Comparison of ENCODE assay signal across 1 cellular context in the genomic region with DNA sequence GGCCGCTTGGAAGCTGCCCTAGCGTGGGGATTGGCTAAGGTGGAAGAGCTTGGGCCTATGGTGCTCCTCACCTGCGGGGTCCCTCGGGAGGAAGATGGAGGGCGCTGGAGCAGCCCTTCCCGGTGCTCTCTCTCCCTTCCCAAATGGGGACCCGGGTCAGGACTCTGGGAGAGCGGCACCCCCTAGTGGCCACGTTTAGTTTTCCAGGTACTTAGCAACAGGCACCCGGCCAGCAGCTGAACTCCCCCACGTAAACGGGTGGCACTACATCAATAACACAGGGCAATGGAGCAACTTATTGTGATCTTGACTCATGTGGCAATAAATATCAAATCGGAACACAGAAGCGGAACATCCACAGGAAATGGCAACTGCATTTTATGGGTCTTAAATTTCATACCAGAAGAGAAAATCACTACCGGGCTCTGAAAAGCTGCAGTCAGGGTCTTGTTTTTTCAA.
A peak's percentile ranks its signal among the peaks of the same experiment; 100 is the strongest.
TF ChIP-seq lines count a peak whose summit lies in the region.

No MANE protein-coding gene starts in this region.

TF ChIP-seq in HEK293, 187 proteins besides CTCF, POLR2A, EP300 and RAD21 (continued from another document):
- 0 out of 2 replicates have a peak, but pooled peaks have one; percentile 29 for TF ChIP-seq ZNF341 (tag by site-specific recombination; IDR thresholded peaks at IDR 0.05; ENCODE audit: low read depth)
- TF ChIP-seq ZBTB8A (tag by site-specific recombination; IDR thresholded peaks at IDR 0.05), result no peak
- TF ChIP-seq ZNF677 (tag by site-specific recombination; IDR thresholded peaks at IDR 0.05), result no peak
- no peak for TF ChIP-seq HOXD13 (CRISPR knock-in tag; IDR thresholded peaks at IDR 0.05; ENCODE audit: borderline replicate concordance)
- peak; percentile 55; the same call in 1 of the 2 replicates for TF ChIP-seq ZNF24 (tag by site-specific recombination; IDR thresholded peaks at IDR 0.05)
- TF ChIP-seq, protein P1, sequence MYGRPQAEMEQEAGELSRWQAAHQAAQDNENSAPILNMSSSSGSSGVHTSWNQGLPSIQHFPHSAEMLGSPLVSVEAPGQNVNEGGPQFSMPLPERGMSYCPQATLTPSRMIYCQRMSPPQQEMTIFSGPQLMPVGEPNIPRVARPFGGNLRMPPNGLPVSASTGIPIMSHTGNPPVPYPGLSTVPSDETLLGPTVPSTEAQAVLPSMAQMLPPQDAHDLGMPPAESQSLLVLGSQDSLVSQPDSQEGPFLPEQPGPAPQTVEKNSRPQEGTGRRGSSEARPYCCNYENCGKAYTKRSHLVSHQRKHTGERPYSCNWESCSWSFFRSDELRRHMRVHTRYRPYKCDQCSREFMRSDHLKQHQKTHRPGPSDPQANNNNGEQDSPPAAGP (tag by site-specific recombination; IDR thresholded peaks at IDR 0.05), result no peak
- TF ChIP-seq ZNF660 (tag by site-specific recombination; IDR thresholded peaks at IDR 0.05), result peak; percentile 65
- TF ChIP-seq ZNF16 (tag by site-specific recombination; IDR thresholded peaks at IDR 0.05; ENCODE audit: low read depth), result no peak
- TF ChIP-seq ZNF394 (tag by site-specific recombination; IDR thresholded peaks at IDR 0.05; ENCODE audit: borderline replicate concordance), result peak; percentile 51; the same call in 1 of the 2 replicates
- TF ChIP-seq ZSCAN30 (tag by site-specific recombination; IDR thresholded peaks at IDR 0.05), result peak; percentile 52; the same call in 1 of the 2 replicates
- TF ChIP-seq, protein P2, sequence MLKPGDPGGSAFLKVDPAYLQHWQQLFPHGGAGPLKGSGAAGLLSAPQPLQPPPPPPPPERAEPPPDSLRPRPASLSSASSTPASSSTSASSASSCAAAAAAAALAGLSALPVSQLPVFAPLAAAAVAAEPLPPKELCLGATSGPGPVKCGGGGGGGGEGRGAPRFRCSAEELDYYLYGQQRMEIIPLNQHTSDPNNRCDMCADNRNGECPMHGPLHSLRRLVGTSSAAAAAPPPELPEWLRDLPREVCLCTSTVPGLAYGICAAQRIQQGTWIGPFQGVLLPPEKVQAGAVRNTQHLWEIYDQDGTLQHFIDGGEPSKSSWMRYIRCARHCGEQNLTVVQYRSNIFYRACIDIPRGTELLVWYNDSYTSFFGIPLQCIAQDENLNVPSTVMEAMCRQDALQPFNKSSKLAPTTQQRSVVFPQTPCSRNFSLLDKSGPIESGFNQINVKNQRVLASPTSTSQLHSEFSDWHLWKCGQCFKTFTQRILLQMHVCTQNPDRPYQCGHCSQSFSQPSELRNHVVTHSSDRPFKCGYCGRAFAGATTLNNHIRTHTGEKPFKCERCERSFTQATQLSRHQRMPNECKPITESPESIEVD (tag by site-specific recombination; IDR thresholded peaks at IDR 0.05), result no peak
- TF ChIP-seq ZNF654 (tag by site-specific recombination; IDR thresholded peaks at IDR 0.05; ENCODE audit: low read depth), result peak; percentile 94
- no peak for TF ChIP-seq ZNF837 (tag by site-specific recombination; IDR thresholded peaks at IDR 0.05)
- TF ChIP-seq ZNF335 (tag by site-specific recombination; conservative IDR thresholded peaks at IDR 0.05), result peak; percentile 37; the same call in 1 of the 2 replicates
